ENCODE assay signal across 27 cellular contexts in the genomic region with DNA sequence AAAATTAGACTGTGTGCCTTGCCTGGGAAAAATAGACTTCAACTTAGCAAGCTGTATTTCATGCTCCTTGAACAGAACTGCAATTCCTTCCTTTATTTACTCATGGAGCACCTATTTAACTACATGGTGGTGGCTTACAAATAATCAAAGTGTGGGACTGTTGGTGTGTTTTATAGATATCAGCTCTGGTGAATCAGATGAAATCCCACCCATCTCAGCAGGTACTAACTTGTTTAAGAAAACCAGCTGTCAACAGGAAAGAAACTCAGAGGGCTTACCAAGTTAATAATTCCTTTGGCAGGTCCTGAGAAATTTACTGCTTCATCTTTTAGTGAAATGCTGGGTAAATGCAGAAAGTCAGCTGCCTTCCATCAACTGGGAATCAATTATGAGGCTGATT.
"Had no signal": no experiment of that assay in that cellular context is flagged by ENCODE, and none has a peak within 500 bp of the region (broad histone marks: within the 10 kb centered on the region; RNA-seq: fewer than 3 reads in every experiment).

No MANE protein-coding gene starts in this region.

- H3K27me3 ChIP-seq: ascending aorta, esophagus squamous epithelium had no signal

- H3K4me3 ChIP-seq: ascending aorta, esophagus squamous epithelium had no signal

- H3K36me3 ChIP-seq: ascending aorta, esophagus squamous epithelium had no signal

- H3K9me3 ChIP-seq: ascending aorta, esophagus squamous epithelium had no signal

- H3K4me1 ChIP-seq: ascending aorta, esophagus squamous epithelium had no signal

- ATAC-seq: activated CD4-positive, alpha-beta T cell treated with anti-CD3 and anti-CD28 coated beads for 36 hours; activated naive CD4-positive, alpha-beta T cell treated with anti-CD3 and anti-CD28 coated beads, Interleukin-2, amount 50 U/mL, for 72 hours; activated T-cell treated with anti-CD3 and anti-CD28 coated beads, Interleukin-2, amount 50 U/mL, for 72 hours; effector memory CD8-positive, alpha-beta T cell; T-helper 17 cell had no signal

- DNase-seq: activated CD4-positive, alpha-beta memory T cell treated with anti-CD3 and anti-CD28 coated beads, Interleukin-2, amount 10 ng/mL, durations not matched to agents 7 days and 5 days; activated CD4-positive, alpha-beta T cell treated with anti-CD3 and anti-CD28 coated beads for 36 hours; activated CD4-positive, alpha-beta T cell treated with anti-CD3 and anti-CD28 coated beads, Interleukin-2, amount 10 ng/mL, durations not matched to agents 24 days and 14 days; activated CD4-positive, alpha-beta T cell treated with anti-CD3 and anti-CD28 coated beads, Interleukin-2, amount 50 U/mL, for 4 hours; activated CD4-positive, CD25-positive, alpha-beta regulatory T cell; activated CD4-positive, CD25-positive, alpha-beta regulatory T cell treated with anti-CD3 and anti-CD28 coated beads, Interleukin-2, amount 50 U/mL, for 72 hours; activated CD8-positive, alpha-beta memory T cell treated with anti-CD3 and anti-CD28 coated beads, Interleukin-2, amount 50 U/mL, for 48 hours; activated gamma-delta T cell; activated naive CD4-positive, alpha-beta T cell; activated naive CD4-positive, alpha-beta T cell treated with anti-CD3 and anti-CD28 coated beads, Interleukin-2, amount 10 ng/mL, durations not matched to agents 7 days and 5 days; activated naive CD8-positive, alpha-beta T cell treated with anti-CD3 and anti-CD28 coated beads, Interleukin-2, amount 10 ng/mL, durations not matched to agents 7 days and 5 days; activated T-cell treated with anti-CD3 and anti-CD28 coated beads for 4 hours; activated T-cell treated with anti-CD3 and anti-CD28 coated beads, Interleukin-2, amount 50 U/mL, for 24 hours; activated T-cell treated with anti-CD3 and anti-CD28 coated beads, Interleukin-2, amount 50 U/mL, for 72 hours; caudate nucleus; cortex of kidney; dermis blood vessel endothelial cell; effector CD4-positive, alpha-beta T cell; effector memory CD8-positive, alpha-beta T cell; esophagus squamous epithelium; head of caudate nucleus; T-helper 1 cell; T-helper 17 cell; T1000 had no signal

- H3K27ac ChIP-seq: ascending aorta, epithelial cell of prostate, esophagus squamous epithelium had no signal
